11 cellular contexts compared by ENCODE assay signal in the genomic region with DNA sequence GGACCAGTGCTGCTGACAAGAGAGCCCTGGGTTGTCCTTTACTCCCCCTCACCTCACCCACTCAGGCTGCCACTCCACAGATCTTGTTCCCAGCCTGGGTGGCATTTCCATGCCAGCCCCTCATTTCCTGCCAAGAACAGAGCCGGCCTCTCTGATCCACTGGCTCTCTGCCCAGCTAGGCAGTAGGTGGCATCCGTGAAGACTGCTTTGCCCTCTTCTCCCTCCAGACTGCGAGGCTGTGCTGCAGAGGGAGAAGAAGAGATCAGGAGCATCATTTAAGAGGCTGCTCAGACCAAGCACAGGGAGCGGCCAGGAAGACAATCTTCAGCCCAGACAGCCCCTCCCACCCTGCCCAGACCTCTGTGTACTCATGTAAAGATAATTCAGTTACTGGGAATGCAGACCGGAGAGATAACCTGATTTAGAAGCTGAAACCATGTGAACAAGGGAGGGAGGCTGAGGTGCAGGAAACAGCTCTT.
DNase-seq lines count a peak whose midpoint lies in the region; TF ChIP-seq lines count a peak whose summit lies in the region.
"Had no signal": no experiment of that assay in that cellular context is flagged by ENCODE, and none has a peak within 500 bp of the region (broad histone marks: within the 10 kb centered on the region; RNA-seq: fewer than 3 reads in every experiment).

No MANE protein-coding gene starts in this region.

- H3K36me3 Mint-ChIP-seq in activated CD4-positive, alpha-beta T cell treated with anti-CD3 and anti-CD28 coated beads, Interleukin-2, amount 10 ng/mL, durations not matched to agents 7 days and 5 days (ENCODE audit: low read depth) = no peaks in the 10 kb centered on the region

- BruUV-seq in OCI-LY7 (replicated peaks; lab: Mats Ljungman, UMichigan) = no TSS peak

- no peaks in the 10 kb centered on the region for H3K4me1 Mint-ChIP-seq in activated CD4-positive, alpha-beta T cell treated with anti-CD3 and anti-CD28 coated beads, Interleukin-2, amount 10 ng/mL, durations not matched to agents 7 days and 5 days

- no peak overlapping the region for H3K4me3 ChIP-seq in HEK293 (ENCODE audit: low read depth, low read length)
- no peak overlapping the region for H3K4me3 ChIP-seq in OCI-LY7 (ENCODE audit: low read depth, low read length, poor library complexity, severe bottlenecking)

- H3K9me3 ChIP-seq in HEK293 (ENCODE audit: control insufficient read depth, insufficient read depth, low read depth, low read length) (no peaks in the 10 kb centered on the region), OCI-LY7 (ENCODE audit: low read length) (no peaks in the 10 kb centered on the region)

- H3K27ac Mint-ChIP-seq in activated CD4-positive, alpha-beta T cell treated with anti-CD3 and anti-CD28 coated beads, Interleukin-2, amount 10 ng/mL, durations not matched to agents 7 days and 5 days = no peak overlapping the region
- H3K27ac Mint-ChIP-seq: activated T-cell treated with anti-CD3 and anti-CD28 coated beads, Interleukin-2, amount 50 U/mL, for 24 hours; CD4-positive, alpha-beta T cell had no signal

- no peaks in the 10 kb centered on the region for H3K27me3 Mint-ChIP-seq in activated CD4-positive, alpha-beta T cell treated with anti-CD3 and anti-CD28 coated beads, Interleukin-2, amount 10 ng/mL, durations not matched to agents 7 days and 5 days

- H3K4me1 ChIP-seq in HEK293 (ENCODE audit: control insufficient read depth, insufficient read depth, low read length) (no peaks in the 10 kb centered on the region), OCI-LY7 (ENCODE audit: insufficient read depth, low read length, poor library complexity, severe bottlenecking) (no peaks in the 10 kb centered on the region)

- CTCF ChIA-PET in HEK293 (lab: Yijun Ruan, JAX) (no interaction called here), OCI-LY7 (lab: Charles Lee; ENCODE audit: unreplicated experiment) (no interaction called here)
- CTCF ChIA-PET in activated CD4-positive, alpha-beta T cell treated with anti-CD3 and anti-CD28 coated beads, Interleukin-2, amount 10 ng/mL, durations not matched to agents 7 days and 5 days (lab: Charles Lee) = no interaction called here

- H3K4me2 ChIP-seq in OCI-LY7 (ENCODE audit: low read length) = no peak overlapping the region

- no peak overlapping the region for H3K4me3 Mint-ChIP-seq in activated CD4-positive, alpha-beta T cell treated with anti-CD3 and anti-CD28 coated beads, Interleukin-2, amount 10 ng/mL, durations not matched to agents 7 days and 5 days
- H3K4me3 Mint-ChIP-seq: activated T-cell treated with anti-CD3 and anti-CD28 coated beads, Interleukin-2, amount 50 U/mL, for 24 hours; CD4-positive, alpha-beta T cell had no signal

- H4K20me1 ChIP-seq in OCI-LY7 (ENCODE audit: insufficient read depth, low read length) = no peaks in the 10 kb centered on the region

- no peaks in the 10 kb centered on the region for H3K79me2 ChIP-seq in OCI-LY7 (ENCODE audit: insufficient read depth, low read depth, low read length)

- POLR2A ChIA-PET in HEK293 (lab: Yijun Ruan, JAX) (interaction anchor here (0.6 to 0.7 kb wide), 2 partner anchors 435 to 727 kb away, joined by 3 to 9 read pairs; no protein-coding TSS in a partner anchor), OCI-LY7 (lab: Charles Lee) (no interaction called here)
- POLR2A ChIA-PET in activated CD4-positive, alpha-beta T cell treated with anti-CD3 and anti-CD28 coated beads, Interleukin-2, amount 10 ng/mL, durations not matched to agents 7 days and 5 days (lab: Charles Lee) = no interaction called here

- intact Hi-C loops in cardiac septum (cut with DNase I) = loop anchor here (2.0 to 10.0 kb wide), 3 partner anchors 54 to 280 kb away; no protein-coding TSS in a partner anchor
- intact Hi-C loops in posterior cingulate gyrus (cut with DNase I) = loop anchor here (5.0 to 10.0 kb wide), 2 partner anchors 37 to 280 kb away; no protein-coding TSS in a partner anchor
- intact Hi-C loops in OCI-LY7 (cut with micrococcal nuclease; ENCODE audit: unreplicated experiment) = no loop called here

- H2AFZ ChIP-seq in OCI-LY7 (ENCODE audit: low read length) = no peak overlapping the region

- no peaks in the 10 kb centered on the region for H3K9me3 Mint-ChIP-seq in activated CD4-positive, alpha-beta T cell treated with anti-CD3 and anti-CD28 coated beads, Interleukin-2, amount 10 ng/mL, durations not matched to agents 7 days and 5 days
- H3K9me3 Mint-ChIP-seq: activated T-cell treated with anti-CD3 and anti-CD28 coated beads, Interleukin-2, amount 50 U/mL, for 24 hours; CD4-positive, alpha-beta T cell had no signal

- H3K36me3 ChIP-seq in HEK293 (ENCODE audit: control insufficient read depth in 2 of 2, insufficient read depth in 1 of 2, low read length in 2 of 2) (no peaks in the 10 kb centered on the region), OCI-LY7 (ENCODE audit: insufficient read depth, low read length) (no peaks in the 10 kb centered on the region)

- H3K9me2 ChIP-seq in OCI-LY7 (ENCODE audit: insufficient read depth, low read length) = no peaks in the 10 kb centered on the region

- H3K27ac ChIP-seq in HEK293 (ENCODE audit: extremely low read depth, low read depth, low read length) (no peak overlapping the region), OCI-LY7 (ENCODE audit: low read depth, low read length, poor library complexity, severe bottlenecking) (no peak overlapping the region)

- DNase-seq in NCI-H82 treated with DMSO at 0.1 percent for 48 hours (lab: John Stamatoyannopoulos, UW; ENCODE audit: unreplicated experiment) (peak; percentile 85), cardiac septum (ENCODE audit: low spot score) (peak; percentile 85), posterior cingulate gyrus (peak; percentile 49 to 95 (median 76)), OCI-LY7 (ENCODE audit: low spot score) (no peak), GM03348 (ENCODE audit: low spot score) (no peak)
- no peak for DNase-seq in activated CD4-positive, alpha-beta T cell treated with anti-CD3 and anti-CD28 coated beads, Interleukin-2, amount 10 ng/mL, durations not matched to agents 7 days and 5 days
- DNase-seq in stimulated activated CD4-positive, alpha-beta T cell treated with anti-CD3 and anti-CD28 coated beads, Interleukin-1b, Interleukin-23, amount 100 ng/mL, for 48 hours = no peak
- DNase-seq: activated T-cell treated with anti-CD3 and anti-CD28 coated beads, Interleukin-2, amount 50 U/mL, for 24 hours; CD4-positive, alpha-beta T cell; stimulated activated CD4-positive, alpha-beta T cell treated with anti-CD3 and anti-CD28 coated beads, Interleukin-4, amount 100 ng/mL, for 1 hour had no signal

- TF ChIP-seq CTCF in HEK293 (tag by site-specific recombination; IDR thresholded peaks at IDR 0.05) = no peak
- no peak for TF ChIP-seq CTCF in OCI-LY7 (conservative IDR thresholded peaks at IDR 0.05; ENCODE audit: low read length)

TF ChIP-seq in HEK293, 187 proteins besides CTCF, POLR2A, EP300 and RAD21:
- TF ChIP-seq ZFHX2 (tag by site-specific recombination; conservative IDR thresholded peaks at IDR 0.05) (peak; percentile 40), ZNF626 (tag by site-specific recombination; IDR thresholded peaks at IDR 0.05) (no peak)

Comparison
In these comparisons a context has a peak if more than half of its experiments do, and no peak if none do; other contexts are left out.
1. DNase-seq: peak in NCI-H82 treated with DMSO at 0.1 percent for 48 hours (single experiment), cardiac septum (single experiment) and posterior cingulate gyrus (10 of 10); none in OCI-LY7 (single experiment), GM03348 (single experiment), activated CD4-positive, alpha-beta T cell treated with anti-CD3 and anti-CD28 coated beads, Interleukin-2, amount 10 ng/mL, durations not matched to agents 7 days and 5 days (single experiment) and stimulated activated CD4-positive, alpha-beta T cell treated with anti-CD3 and anti-CD28 coated beads, Interleukin-1b, Interleukin-23, amount 100 ng/mL, for 48 hours (single experiment).